In the genomic region with DNA sequence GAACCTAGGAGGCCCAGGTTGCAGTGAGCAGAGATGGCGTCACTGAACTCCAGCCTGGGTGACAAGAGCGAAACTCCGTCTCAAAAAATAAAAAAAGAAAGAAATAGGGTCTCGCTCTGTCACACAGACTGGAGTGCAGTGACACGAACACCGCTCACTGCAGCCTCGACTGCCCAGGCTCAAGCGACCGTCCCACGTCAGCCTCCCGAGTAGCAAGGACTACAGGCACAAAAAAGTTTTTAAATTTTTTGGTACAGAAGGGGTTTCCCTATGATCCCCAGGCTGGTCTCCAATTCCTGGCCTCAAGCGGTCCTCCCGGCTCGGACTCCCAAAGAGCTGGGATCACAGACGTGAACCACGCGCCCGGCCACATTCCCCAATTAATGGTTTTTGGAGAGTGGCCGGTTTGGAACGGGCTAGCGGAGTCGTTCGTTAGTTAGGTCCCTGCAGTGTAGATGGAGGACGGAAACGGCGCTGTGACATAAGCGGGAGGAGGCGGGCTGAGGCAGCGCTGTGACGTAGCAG, we compare ENCODE assay signal across 8 cellular contexts. TPM values are rescaled to one million over a fixed set of nuclear protein-coding genes. Genes with fewer than 3 reads are reported as not detected.
DNase-seq lines count a peak whose midpoint lies in the region; ATAC-seq, FAIRE-seq and TF ChIP-seq lines count a peak whose summit lies in the region.

No MANE protein-coding gene starts in this region.

- DNase-seq in activated T-cell treated with anti-CD3 and anti-CD28 coated beads, Interleukin-2, amount 50 U/mL, for 4 hours = no peak
- DNase-seq in activated T-cell treated with anti-CD3 and anti-CD28 coated beads, Interleukin-2, amount 50 U/mL, for 48 hours = no peak
- DNase-seq in ascending aorta (ENCODE audit: low spot score in 2 of 2) (no peak), lower leg skin (ENCODE audit: low spot score in 2 of 2) (no peak), tibial nerve (ENCODE audit: low spot score in 2 of 2) (no peak), D721Med (ENCODE audit: insufficient read length, low spot score) (no peak)
- DNase-seq in activated CD4-positive, CD25-positive, alpha-beta regulatory T cell treated with anti-CD3 and anti-CD28 coated beads, Interleukin-2, amount 50 U/mL, for 72 hours = no peak

- H3K4me1 Mint-ChIP-seq in activated T-cell treated with anti-CD3 and anti-CD28 coated beads, Interleukin-2, amount 50 U/mL, for 4 hours (ENCODE audit: low read depth) = peaks cover 39% of the 10 kb centered on the region

- no peak for FAIRE-seq in D721Med (lab: Jason Lieb, UNC)

- intact Hi-C loops in ascending aorta (cut with DNase I) = no loop called here
- intact Hi-C loops in lower leg skin (cut with DNase I; ENCODE audit: low total_unique reads) = no loop called here

- H3K4me1 ChIP-seq in ascending aorta (peaks cover 18 to 32% of the 10 kb centered on the region in 2 donors), tibial nerve (peaks cover 0 to 39% (median 35%) of the 10 kb centered on the region in 4 donors)

- H3K4me3 ChIP-seq in ascending aorta (peak overlapping the region; percentile 79 to 92), lower leg skin (ENCODE audit: low read depth, poor library complexity, severe bottlenecking) (peak overlapping the region; percentile 24), tibial nerve (peak overlapping the region; percentile 79 to 97 (median 86))

- no peak for TF ChIP-seq EP300 in tibial nerve (IDR thresholded peaks at IDR 0.05)

- TF ChIP-seq POLR2A in lower leg skin (IDR thresholded peaks at IDR 0.05) = no peak
- no peak for TF ChIP-seq POLR2A in tibial nerve (IDR thresholded peaks at IDR 0.05)

- peaks cover 2 to 7% of the 10 kb centered on the region in 2 donors for H3K36me3 ChIP-seq in ascending aorta
- no peaks in the 10 kb centered on the region for H3K36me3 ChIP-seq in tibial nerve

- H3K27me3 ChIP-seq in ascending aorta (no peaks in the 10 kb centered on the region), tibial nerve (no peaks in the 10 kb centered on the region)

- H3K4me3 Mint-ChIP-seq in activated T-cell treated with anti-CD3 and anti-CD28 coated beads, Interleukin-2, amount 50 U/mL, for 4 hours = peak overlapping the region; percentile 98

- H3K27ac ChIP-seq in ascending aorta (peak overlapping the region; percentile 90 to 96), tibial nerve (peak overlapping the region; percentile 96 to 98 (median 97))

- ATAC-seq in activated T-cell treated with anti-CD3 and anti-CD28 coated beads, Interleukin-2, amount 50 U/mL, for 4 hours = no peak
- no peak for ATAC-seq in HG03442 (IDR thresholded peaks at IDR 0.05; ENCODE audit: unreplicated experiment)

- H3K27me3 Mint-ChIP-seq in activated T-cell treated with anti-CD3 and anti-CD28 coated beads, Interleukin-2, amount 50 U/mL, for 4 hours (ENCODE audit: low read depth) = peaks cover 5% of the 10 kb centered on the region

- H3K36me3 Mint-ChIP-seq in activated T-cell treated with anti-CD3 and anti-CD28 coated beads, Interleukin-2, amount 50 U/mL, for 4 hours (ENCODE audit: insufficient read depth) = no peaks in the 10 kb centered on the region

- no peaks in the 10 kb centered on the region for H3K9me3 Mint-ChIP-seq in activated T-cell treated with anti-CD3 and anti-CD28 coated beads, Interleukin-2, amount 50 U/mL, for 4 hours

- 23 to 24% methylated on average over 30 of the region's 30 CpGs for WGBS in lower leg skin, 2 donors
- WGBS in tibial nerve, 2 donors = 23 to 24% methylated on average over 30 of the region's 30 CpGs

- H3K9me3 ChIP-seq in ascending aorta (no peaks in the 10 kb centered on the region), tibial nerve (no peaks in the 10 kb centered on the region)

- TF ChIP-seq CTCF in ascending aorta (IDR thresholded peaks at IDR 0.05) (no peak), lower leg skin (IDR thresholded peaks at IDR 0.05) (no peak), tibial nerve (IDR thresholded peaks at IDR 0.05) (no peak), D721Med (IDR thresholded peaks at IDR 0.05; ENCODE audit: insufficient read depth, missing control alignments) (no peak)

RNA-seq across cellular contexts. Expression of a gene that starts 0.6 kb away (rescaled TPM):
- total RNA-seq in activated T-cell treated with anti-CD3 and anti-CD28 coated beads, Interleukin-2, amount 50 U/mL, for 4 hours = 100 to 1,000 TPM; 219 to 248 (median 242) TPM
- total RNA-seq in ascending aorta (979 TPM), lower leg skin (100 to 1,000 TPM; 359 to 470 (median 422) TPM), tibial nerve (100 to 1,000 TPM; 501 to 540 (median 510) TPM)

RNA-seq across cellular contexts. Expression of a gene that starts 10.3 kb away (rescaled TPM):
- under 1 TPM; 0.49 to 0.79 (median 0.53) TPM for total RNA-seq in activated T-cell treated with anti-CD3 and anti-CD28 coated beads, Interleukin-2, amount 50 U/mL, for 4 hours
- 5.4 TPM for total RNA-seq in ascending aorta
- total RNA-seq in lower leg skin = 1 to 10 TPM; 1.3 to 3.3 (median 2.6) TPM
- 10 to 100 TPM in 2 of 4 donors, 1 to 10 TPM in 2; 6.9 to 15.1 (median 9.9) TPM for total RNA-seq in tibial nerve

RNA-seq across cellular contexts. Expression of a gene that starts 26.1 kb away (rescaled TPM):
- 10 to 100 TPM; 14.5 to 17.6 (median 15.9) TPM for total RNA-seq in activated T-cell treated with anti-CD3 and anti-CD28 coated beads, Interleukin-2, amount 50 U/mL, for 4 hours
- total RNA-seq in ascending aorta (55.6 TPM), lower leg skin (10 to 100 TPM in 3 of 4 donors, 1 to 10 TPM in 1; 9.4 to 16.0 (median 12.6) TPM), tibial nerve (10 to 100 TPM in 1 of 4 donors, 1 to 10 TPM in 3; 5.5 to 17.8 (median 9.2) TPM)

RNA-seq across cellular contexts. Expression of a gene that starts 30.4 kb away (rescaled TPM):
- total RNA-seq in activated T-cell treated with anti-CD3 and anti-CD28 coated beads, Interleukin-2, amount 50 U/mL, for 4 hours = 10 to 100 TPM; 82.3 to 93.0 (median 89.5) TPM
- total RNA-seq in ascending aorta = 23.6 TPM
- total RNA-seq in lower leg skin = 100 to 1,000 TPM in 1 of 4 donors, 10 to 100 TPM in 3; 59.1 to 100 (median 82.2) TPM
- 10 to 100 TPM; 68.7 to 83.7 (median 80.0) TPM for total RNA-seq in tibial nerve

RNA-seq across cellular contexts. Expression of a gene that starts 36.3 kb away (rescaled TPM):
- 10 to 100 TPM; 41.0 to 41.9 (median 41.7) TPM for total RNA-seq in activated T-cell treated with anti-CD3 and anti-CD28 coated beads, Interleukin-2, amount 50 U/mL, for 4 hours
- total RNA-seq in ascending aorta (2.4 TPM), lower leg skin (10 to 100 TPM; 16.9 to 37.0 (median 31.3) TPM), tibial nerve (10 to 100 TPM; 26.4 to 38.5 (median 27.1) TPM)

Comparison
In these comparisons a context has a peak if more than half of its experiments do, and no peak if none do; other contexts are left out.
1. H3K4me3 ChIP-seq: peak in every context shown above with its lines; median percentile 86 in tibial nerve; 86 in ascending aorta; 24 in lower leg skin.